ENCODE assay signal across 1 cellular context in genomic region chr1:52876843-52877242, GRCh38.
TF ChIP-seq lines count a peak whose summit lies in the region.

No MANE protein-coding gene starts in this region.

TF ChIP-seq in H1, 55 proteins besides CTCF, POLR2A, EP300 and RAD21:
- no peak for TF ChIP-seq CHD1 (IDR thresholded peaks at IDR 0.05; ENCODE audit: low read depth, low read length)
- 0 out of 2 replicates have a peak, but pooled peaks have one; percentile 16 for TF ChIP-seq MAX (IDR thresholded peaks at IDR 0.05)
